Comparison of ENCODE assay signal across 8 cellular contexts in the genomic region with DNA sequence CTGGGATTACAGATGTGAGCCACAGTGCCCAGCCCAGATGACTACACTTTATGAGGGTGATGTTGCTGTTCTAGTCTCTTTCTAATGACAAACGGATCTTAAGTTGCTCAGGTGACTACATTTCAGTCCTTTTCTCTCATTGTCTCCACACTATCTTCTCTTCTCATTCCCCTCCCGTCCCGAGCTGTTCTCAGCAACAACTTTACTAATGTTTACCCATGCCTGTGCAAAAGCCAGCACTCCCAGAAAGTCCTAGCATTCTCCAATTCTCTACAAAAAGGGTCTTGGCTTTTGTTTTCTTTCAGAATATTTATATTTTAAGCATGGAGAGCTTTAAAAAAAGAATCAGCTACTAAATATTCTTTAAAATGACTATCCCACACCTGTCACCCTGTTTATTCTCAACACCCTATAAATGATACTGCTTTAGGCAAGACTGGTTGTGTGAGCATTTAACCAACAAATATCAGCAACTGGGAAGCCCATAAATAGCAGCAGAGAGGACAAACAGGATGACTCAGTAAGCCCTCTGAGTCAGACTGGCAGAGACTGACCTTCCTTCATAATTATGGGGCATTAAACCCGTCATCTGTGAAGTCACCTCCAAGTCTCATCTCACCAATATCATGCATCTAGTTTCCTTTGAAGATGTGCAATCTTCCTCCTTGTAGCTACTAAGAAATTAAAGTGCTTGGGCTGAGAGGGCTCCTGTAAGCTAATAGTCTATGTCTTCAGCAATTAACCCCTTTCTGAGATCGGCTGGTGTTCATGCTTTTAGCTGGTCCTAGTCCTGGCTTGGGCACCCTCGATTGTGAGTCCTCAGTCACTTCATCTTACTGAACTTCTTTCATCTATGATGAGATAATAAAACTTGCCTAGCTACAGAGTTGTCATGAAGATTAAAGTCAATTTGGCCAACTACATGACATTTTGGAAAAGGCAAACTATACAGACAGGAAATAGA.
DNase-seq lines count a peak whose midpoint lies in the region; ATAC-seq and TF ChIP-seq lines count a peak whose summit lies in the region.
"Not testable (repeated sequence)": the region's sequence is repeated elsewhere in the genome, so short reads cannot be mapped to it uniquely, and the experiment has no call there.

No MANE protein-coding gene starts in this region.

- not testable (repeated sequence) for H3K27me3 ChIP-seq in SK-N-SH (ENCODE audit: insufficient read depth); brain microvascular endothelial cell (replicated peaks); hepatocyte

- H2AFZ ChIP-seq in SK-N-SH (ENCODE audit: low read depth); hepatocyte: not testable (repeated sequence)

- H3K4me1 Mint-ChIP-seq in stimulated activated effector memory CD8-positive, alpha-beta T cell treated with anti-CD3 and anti-CD28 coated beads, Interleukin-12 subunit alpha, Interleukin-12 subunit beta, amount 100 ng/mL, for 72 hours = peaks cover 74% of the 10 kb centered on the region

- not testable (repeated sequence) for H3K9me3 ChIP-seq in SK-N-SH; hepatocyte (ENCODE audit: low read depth)

- H3K36me3 ChIP-seq in SK-N-SH (replicated peaks in 1 of 2; ENCODE audit: control insufficient read depth in 1 of 2, insufficient read depth in 2 of 2, low read length in 1 of 2); brain microvascular endothelial cell (replicated peaks); hepatocyte (replicated peaks; ENCODE audit: insufficient read depth, low read depth): not testable (repeated sequence)

- 65% methylated on average over 6 of the region's 6 CpGs for WGBS in SK-N-SH (ENCODE audit: low lambda C conversion rate)
- 45% methylated on average over 6 of the region's 6 CpGs for WGBS in hepatocyte (ENCODE audit: low lambda C conversion rate, missing lambda C conversion rate)

- peak overlapping the region; percentile 87 for H3K27ac Mint-ChIP-seq in stimulated activated effector memory CD8-positive, alpha-beta T cell treated with anti-CD3 and anti-CD28 coated beads, Interleukin-12 subunit alpha, Interleukin-12 subunit beta, amount 100 ng/mL, for 72 hours

- in situ Hi-C loops in brain microvascular endothelial cell (cut with HindIII; ENCODE audit: low pct_ligation_motif_present, low sequenced_read_pairs) = not testable (repeated sequence)

- not testable (repeated sequence) for H3K9me2 ChIP-seq in SK-N-SH; hepatocyte (replicated peaks; ENCODE audit: insufficient read depth)

- H3K4me3 ChIP-seq in SK-N-SH (ENCODE audit: low read depth in 2 of 2, low read length in 1 of 2); brain microvascular endothelial cell (ENCODE audit: low read depth, low read length); hepatocyte: not testable (repeated sequence)

- POLR2A ChIA-PET in SK-N-SH (lab: Yijun Ruan, JAX) = not testable (repeated sequence)

- H4K20me1 ChIP-seq in SK-N-SH (ENCODE audit: insufficient read depth); hepatocyte (ENCODE audit: insufficient read depth, poor library complexity, severe bottlenecking): not testable (repeated sequence)

- not testable (repeated sequence) for H3F3A ChIP-seq in SK-N-SH (replicated peaks; ENCODE audit: insufficient read depth)

- H3K79me2 ChIP-seq in SK-N-SH (ENCODE audit: insufficient read depth); hepatocyte: not testable (repeated sequence)

- not testable (repeated sequence) for TF ChIP-seq CTCF in SK-N-SH (IDR thresholded peaks at IDR 0.05); brain microvascular endothelial cell (IDR thresholded peaks at IDR 0.05; ENCODE audit: low read depth, low read length, missing control alignments); hepatocyte (IDR thresholded peaks at IDR 0.05; ENCODE audit: poor library complexity)

- peak overlapping the region; percentile 34 for H3K4me3 Mint-ChIP-seq in stimulated activated effector memory CD8-positive, alpha-beta T cell treated with anti-CD3 and anti-CD28 coated beads, Interleukin-12 subunit alpha, Interleukin-12 subunit beta, amount 100 ng/mL, for 72 hours

- not testable (repeated sequence) for TF ChIP-seq EP300 in SK-N-SH (IDR thresholded peaks at IDR 0.05; ENCODE audit: borderline replicate concordance in 1 of 2, low read depth in 1 of 2, low read length in 1 of 2)

- DNase-seq in SK-N-SH; stimulated activated effector memory CD8-positive, alpha-beta T cell treated with anti-CD3 and anti-CD28 coated beads, Interleukin-12 subunit alpha, Interleukin-12 subunit beta, amount 100 ng/mL, for 72 hours (ENCODE audit: low spot score in 2 of 2): not testable (repeated sequence)
- DNase-seq in brain microvascular endothelial cell (peak; percentile 68), hepatocyte (ENCODE audit: low spot score) (peak; percentile 46)

- H3K4me1 ChIP-seq in SK-N-SH (ENCODE audit: control insufficient read depth in 1 of 2, insufficient read depth in 2 of 2, low read depth in 1 of 2, low read length in 1 of 2); hepatocyte (ENCODE audit: insufficient read depth): not testable (repeated sequence)

- not testable (repeated sequence) for H3K9ac ChIP-seq in SK-N-SH

- H3K4me2 ChIP-seq in SK-N-SH = not testable (repeated sequence)
- peak overlapping the region; percentile 2 for H3K4me2 ChIP-seq in hepatocyte

- not testable (repeated sequence) for TF ChIP-seq RAD21 in SK-N-SH (IDR thresholded peaks at IDR 0.05; ENCODE audit: low read length)

- H3K36me3 Mint-ChIP-seq in stimulated activated effector memory CD8-positive, alpha-beta T cell treated with anti-CD3 and anti-CD28 coated beads, Interleukin-12 subunit alpha, Interleukin-12 subunit beta, amount 100 ng/mL, for 72 hours = not testable (repeated sequence)

- peak; percentile 64 for ATAC-seq in GM18498 (IDR thresholded peaks at IDR 0.05; ENCODE audit: unreplicated experiment)
- peak; percentile 65 for ATAC-seq in GM21381 (IDR thresholded peaks at IDR 0.05; ENCODE audit: unreplicated experiment)
- ATAC-seq in HG02884 (IDR thresholded peaks at IDR 0.05; ENCODE audit: unreplicated experiment) = peak; percentile 65
- ATAC-seq in HG03575 (IDR thresholded peaks at IDR 0.05; ENCODE audit: extremely low read depth, insufficient number of reproducible peaks, low FRiP score, unreplicated experiment) = peak; percentile 74
- ATAC-seq in stimulated activated effector memory CD8-positive, alpha-beta T cell treated with anti-CD3 and anti-CD28 coated beads, Interleukin-12 subunit alpha, Interleukin-12 subunit beta, amount 100 ng/mL, for 72 hours = peak; percentile 89

- CTCF ChIA-PET in SK-N-SH (lab: Yijun Ruan, JAX) = interaction anchor here (1.7 kb wide), 1 partner anchor 9 kb away, joined by 4 read pairs; no protein-coding TSS in a partner anchor

- H3K9me3 Mint-ChIP-seq in stimulated activated effector memory CD8-positive, alpha-beta T cell treated with anti-CD3 and anti-CD28 coated beads, Interleukin-12 subunit alpha, Interleukin-12 subunit beta, amount 100 ng/mL, for 72 hours = not testable (repeated sequence)

- H3K27ac ChIP-seq in SK-N-SH (ENCODE audit: low read depth in 2 of 2, low read length in 1 of 2); brain microvascular endothelial cell: not testable (repeated sequence)
- peak overlapping the region; percentile 79 for H3K27ac ChIP-seq in hepatocyte

TF ChIP-seq in SK-N-SH, 30 proteins besides CTCF, POLR2A, EP300 and RAD21:
- TF ChIP-seq FOSL2 (IDR thresholded peaks at IDR 0.05; ENCODE audit: borderline replicate concordance, low read depth) = peak; percentile 67; the same call in 1 of the 2 replicates
TF ChIP-seq in SK-N-SH: peak in this region for 1; not testable (repeated sequence) for 29.
